ENCODE assay signal across 1 cellular context in the genomic region with DNA sequence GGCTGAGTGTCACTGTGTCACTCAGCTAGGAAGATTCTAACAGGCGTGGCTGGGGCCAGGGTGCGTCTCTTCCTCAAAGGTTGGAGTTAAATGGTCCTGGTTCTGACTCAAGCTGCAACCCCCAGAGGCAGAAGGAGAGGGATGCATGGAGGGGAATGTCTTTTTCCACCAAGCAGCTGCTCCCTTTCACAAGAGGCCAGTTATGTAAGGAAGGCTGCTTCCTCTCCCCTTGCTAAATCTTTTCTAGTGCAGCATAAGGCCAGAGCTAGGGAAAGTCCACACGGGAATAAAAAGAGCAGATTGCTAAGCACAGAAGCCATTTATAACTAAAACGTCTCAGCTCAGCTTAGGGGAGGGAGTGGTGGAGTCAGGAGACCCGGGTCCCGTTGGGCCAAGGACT.
TF ChIP-seq lines count a peak whose summit lies in the region.

No MANE protein-coding gene starts in this region.

TF ChIP-seq in H1, 55 proteins besides CTCF, POLR2A, EP300 and RAD21:
- TF ChIP-seq RFX5 (IDR thresholded peaks at IDR 0.05; ENCODE audit: borderline replicate concordance, low read depth, low read length) = no peak
- no peak for TF ChIP-seq EGR1 (IDR thresholded peaks at IDR 0.05; ENCODE audit: borderline replicate concordance, low read depth, low read length)
- TF ChIP-seq CBX5 (IDR thresholded peaks at IDR 0.05; ENCODE audit: low read depth, low read length) = no peak
- no peak for TF ChIP-seq BCL11A (IDR thresholded peaks at IDR 0.05; ENCODE audit: low read depth in 2 of 2, low read length in 2 of 2)
- TF ChIP-seq TAF7 (optimal IDR thresholded peaks at IDR 0.05; ENCODE audit: borderline replicate concordance, low read depth, low read length) = no peak
- TF ChIP-seq TCF12 (IDR thresholded peaks at IDR 0.05; ENCODE audit: low read depth, low read length) = no peak
- no peak for TF ChIP-seq SP4 (IDR thresholded peaks at IDR 0.05; ENCODE audit: low read length)
- no peak for TF ChIP-seq TAF1 (IDR thresholded peaks at IDR 0.05; ENCODE audit: low read depth, low read length)
- TF ChIP-seq BRCA1 (IDR thresholded peaks at IDR 0.05; ENCODE audit: low read depth, low read length) = no peak
- TF ChIP-seq, protein P1, sequence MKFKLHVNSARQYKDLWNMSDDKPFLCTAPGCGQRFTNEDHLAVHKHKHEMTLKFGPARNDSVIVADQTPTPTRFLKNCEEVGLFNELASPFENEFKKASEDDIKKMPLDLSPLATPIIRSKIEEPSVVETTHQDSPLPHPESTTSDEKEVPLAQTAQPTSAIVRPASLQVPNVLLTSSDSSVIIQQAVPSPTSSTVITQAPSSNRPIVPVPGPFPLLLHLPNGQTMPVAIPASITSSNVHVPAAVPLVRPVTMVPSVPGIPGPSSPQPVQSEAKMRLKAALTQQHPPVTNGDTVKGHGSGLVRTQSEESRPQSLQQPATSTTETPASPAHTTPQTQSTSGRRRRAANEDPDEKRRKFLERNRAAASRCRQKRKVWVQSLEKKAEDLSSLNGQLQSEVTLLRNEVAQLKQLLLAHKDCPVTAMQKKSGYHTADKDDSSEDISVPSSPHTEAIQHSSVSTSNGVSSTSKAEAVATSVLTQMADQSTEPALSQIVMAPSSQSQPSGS (IDR thresholded peaks at IDR 0.05; ENCODE audit: low read length) = no peak
- TF ChIP-seq CEBPB (IDR thresholded peaks at IDR 0.05; ENCODE audit: low read depth, low read length) = no peak
TF ChIP-seq in H1: peak in this region for 0.
